12 cellular contexts compared by ENCODE assay signal in the genomic region with DNA sequence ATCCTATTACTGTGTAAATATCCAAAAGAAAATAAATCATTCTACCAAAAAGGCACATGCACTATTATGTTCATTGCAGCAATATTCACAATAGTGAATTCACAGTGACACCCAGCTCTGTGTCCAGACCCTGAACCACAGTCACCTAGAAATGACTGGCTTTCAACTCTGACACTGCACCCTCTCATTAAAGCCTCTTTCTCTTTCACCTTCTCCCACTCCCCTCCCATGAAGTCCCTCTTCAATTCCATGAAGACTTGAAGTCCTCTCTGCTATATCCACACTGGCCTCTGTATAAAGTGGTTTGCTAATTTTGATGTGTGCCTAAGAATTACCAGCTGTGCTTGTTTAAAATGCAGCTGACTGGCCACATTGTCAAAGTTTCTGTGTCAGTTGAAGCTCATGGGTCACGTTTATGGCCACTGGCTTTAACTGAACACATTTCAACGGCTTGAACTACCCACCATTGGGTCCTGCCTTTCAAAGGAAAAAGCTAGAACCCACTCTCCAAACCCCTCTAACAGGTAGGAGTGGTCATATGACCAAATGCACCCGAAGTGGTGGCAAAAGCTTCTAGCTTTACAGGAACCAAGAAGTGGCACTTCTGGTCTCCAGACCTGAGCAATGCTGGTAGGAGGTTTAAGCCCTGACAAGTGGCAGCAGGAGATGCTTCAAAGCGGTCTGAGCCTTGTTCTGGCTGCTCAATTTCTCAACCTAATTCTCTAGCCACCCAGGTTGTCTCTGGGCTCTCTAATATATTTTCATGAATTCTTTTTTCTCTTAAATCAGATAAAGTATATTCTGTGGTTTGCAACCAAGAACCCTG. TPM values are rescaled to one million over a fixed set of nuclear protein-coding genes. Genes with fewer than 3 reads are reported as not detected.
DNase-seq lines count a peak whose midpoint lies in the region; ATAC-seq, FAIRE-seq and TF ChIP-seq lines count a peak whose summit lies in the region.
"Had no signal": no experiment of that assay in that cellular context is flagged by ENCODE, and none has a peak within 500 bp of the region (broad histone marks: within the 10 kb centered on the region; RNA-seq: fewer than 3 reads in every experiment).

No MANE protein-coding gene starts in this region.

- TF ChIP-seq EP300 in sigmoid colon (IDR thresholded peaks at IDR 0.05), result no peak

- 31 to 52% methylated on average over 4 of the region's 4 CpGs for WGBS in sigmoid colon, 2 donors

- DNase-seq in GM12891 (ENCODE audit: insufficient read length, low spot score) (no peak), NCI-H2227 (lab: John Stamatoyannopoulos, UW; ENCODE audit: unreplicated experiment) (peak; percentile 10), sigmoid colon (no peak), sciatic nerve (ENCODE audit: low spot score) (no peak), NCI-H187 (lab: John Stamatoyannopoulos, UW) (no peak)
- DNase-seq in stimulated activated CD4-positive, alpha-beta T cell treated with anti-CD3 and anti-CD28 coated beads, Interleukin-2, amount 100 ng/mL, for 48 hours, result no peak
- DNase-seq: activated CD4-positive, alpha-beta T cell treated with anti-CD3 and anti-CD28 coated beads for 48 hours; NCI-H1436; substantia nigra had no signal

- H3K4me1 ChIP-seq in sigmoid colon, result no peaks in the 10 kb centered on the region

- H3K27ac ChIP-seq in sigmoid colon, result no peak overlapping the region

- TF ChIP-seq POLR2A in GM12891 (IDR thresholded peaks at IDR 0.05; ENCODE audit: low read depth, low read length) (no peak), sigmoid colon (IDR thresholded peaks at IDR 0.05) (no peak)

- no peak overlapping the region for H3K4me3 ChIP-seq in sigmoid colon

- no peaks in the 10 kb centered on the region for H3K36me3 ChIP-seq in sigmoid colon

- H3K9me3 ChIP-seq in sigmoid colon, result no peaks in the 10 kb centered on the region

- H3K27me3 ChIP-seq in sigmoid colon, result no peaks in the 10 kb centered on the region

- no peak for TF ChIP-seq CTCF in sigmoid colon (IDR thresholded peaks at IDR 0.05)

- peak; percentile 56 for ATAC-seq in GM19438 (IDR thresholded peaks at IDR 0.05; ENCODE audit: low read depth, unreplicated experiment)
- ATAC-seq in HG02870 (IDR thresholded peaks at IDR 0.05; ENCODE audit: unreplicated experiment), result peak; percentile 48
- ATAC-seq in sciatic nerve, result no peak

- intact Hi-C loops in sigmoid colon (cut with DNase I), result no loop called here
- intact Hi-C loops in sciatic nerve (cut with DNase I), result no loop called here

- FAIRE-seq in GM12891 (lab: Jason Lieb, UNC), result peak; percentile 88

TF ChIP-seq in GM12891, 5 proteins besides CTCF, POLR2A, EP300 and RAD21:
- TF ChIP-seq SPI1 (IDR thresholded peaks at IDR 0.05; ENCODE audit: low read depth, low read length) (no peak), PAX5 (IDR thresholded peaks at IDR 0.05; ENCODE audit: insufficient read depth, low read length, severe bottlenecking) (no peak), POU2F2 (IDR thresholded peaks at IDR 0.05; ENCODE audit: low read depth, low read length) (no peak), TAF1 (IDR thresholded peaks at IDR 0.05; ENCODE audit: low read depth, low read length) (no peak), POLR2AphosphoS5 (IDR thresholded peaks at IDR 0.05; ENCODE audit: low read depth, low read length) (no peak)

RNA-seq across cellular contexts. Expression of gene B4GALT6, which starts 34.3 kb away (rescaled TPM):
- polyA plus RNA-seq in GM12891 (2012; ENCODE audit: low read depth, missing spikeins), result 14.9 TPM
- total RNA-seq in sigmoid colon, result 1 to 10 TPM; 4.6 to 7.8 (median 5.0) TPM
- polyA plus RNA-seq in sigmoid colon, result 1 to 10 TPM in 2 of 3 donors, not detected in 1; 1.2 to 2.5 TPM
- total RNA-seq in sciatic nerve, result 6.4 TPM
- total RNA-seq: myocyte had no signal

RNA-seq across cellular contexts. Expression of gene TTR, which starts 58.4 kb away (rescaled TPM):
- polyA plus RNA-seq in GM12891 (2012; ENCODE audit: low read depth, missing spikeins), result not detected
- under 1 TPM in 1 of 4 donors, not detected in 3; 0.82 TPM for total RNA-seq in sigmoid colon
- 1 to 10 TPM in 1 of 3 donors, under 1 TPM in 1, not detected in 1; 0.31 to 7.2 TPM for polyA plus RNA-seq in sigmoid colon
- not detected for total RNA-seq in sciatic nerve
- total RNA-seq: myocyte had no signal
